In genomic region chr15:82805994-82806406, GRCh38 we compare ENCODE assay signal across 1 cellular context.
TF ChIP-seq lines count a peak whose summit lies in the region.

FSD2 (minus strand) TSS chr15:82806069; CDS start chr15:82787390, 18,679 bp downstream.

TF ChIP-seq in GM12878, 131 proteins besides CTCF, POLR2A, EP300 and RAD21 (continued from another document and continues in another):
- TF ChIP-seq CUX1 (IDR thresholded peaks at IDR 0.05; ENCODE audit: insufficient replicate concordance, low read depth, low read length) (no peak), RELA (IDR thresholded peaks at IDR 0.05; ENCODE audit: borderline replicate concordance, partially characterized antibody) (peak; percentile 29), E4F1 (IDR thresholded peaks at IDR 0.05; ENCODE audit: borderline replicate concordance, partially characterized antibody) (no peak), YY1 (IDR thresholded peaks at IDR 0.05; ENCODE audit: low read depth, low read length) (peak; percentile 46; the same call in 1 of the 2 replicates), USF1 (IDR thresholded peaks at IDR 0.05; ENCODE audit: borderline replicate concordance, extremely low read length, insufficient read depth, low read depth, low read length) (peak; percentile 65), SREBF2 (IDR thresholded peaks at IDR 0.05; ENCODE audit: low read length) (no peak), RAD51 (IDR thresholded peaks at IDR 0.05) (peak; percentile 92), HSF1 (IDR thresholded peaks at IDR 0.05; ENCODE audit: low read depth, low read length) (no peak), TCF7 (IDR thresholded peaks at IDR 0.05; ENCODE audit: borderline replicate concordance) (no peak), FOXK2 (IDR thresholded peaks at IDR 0.05) (no peak), NFYA (IDR thresholded peaks at IDR 0.05; ENCODE audit: borderline replicate concordance, low read depth, low read length) (no peak), CHD1 (IDR thresholded peaks at IDR 0.05; ENCODE audit: low read depth, low read length) (no peak), NKRF (conservative IDR thresholded peaks at IDR 0.05) (no peak), ESRRA (IDR thresholded peaks at IDR 0.05; ENCODE audit: low read length) (no peak), E2F8 (IDR thresholded peaks at IDR 0.05; ENCODE audit: low read depth, partially characterized antibody) (no peak), JUNB (IDR thresholded peaks at IDR 0.05) (no peak), POLR2AphosphoS2 (IDR thresholded peaks at IDR 0.05; ENCODE audit: low read depth, low read length) (no peak), HDGF (IDR thresholded peaks at IDR 0.05) (no peak), PBX3 (IDR thresholded peaks at IDR 0.05; ENCODE audit: insufficient replicate concordance, low read depth, low read length) (peak; percentile 54), ZNF622 (IDR thresholded peaks at IDR 0.05) (no peak), ZBTB40 (IDR thresholded peaks at IDR 0.05; ENCODE audit: borderline replicate concordance) (no peak), ELK1 (IDR thresholded peaks at IDR 0.05; ENCODE audit: low read depth, low read length) (no peak), POU2F2 (IDR thresholded peaks at IDR 0.05; ENCODE audit: borderline replicate concordance, low read depth, low read length) (peak; percentile 67; the same call in 2 of the 3 replicates), RBBP5 (conservative IDR thresholded peaks at IDR 0.05) (no peak), KAT2A (conservative IDR thresholded peaks at IDR 0.05; ENCODE audit: control insufficient read depth, low read depth, low read length) (no peak), REST (IDR thresholded peaks at IDR 0.05; ENCODE audit: low read depth, low read length) (no peak)
